ENCODE assay signal across 1 cellular context in the genomic region with DNA sequence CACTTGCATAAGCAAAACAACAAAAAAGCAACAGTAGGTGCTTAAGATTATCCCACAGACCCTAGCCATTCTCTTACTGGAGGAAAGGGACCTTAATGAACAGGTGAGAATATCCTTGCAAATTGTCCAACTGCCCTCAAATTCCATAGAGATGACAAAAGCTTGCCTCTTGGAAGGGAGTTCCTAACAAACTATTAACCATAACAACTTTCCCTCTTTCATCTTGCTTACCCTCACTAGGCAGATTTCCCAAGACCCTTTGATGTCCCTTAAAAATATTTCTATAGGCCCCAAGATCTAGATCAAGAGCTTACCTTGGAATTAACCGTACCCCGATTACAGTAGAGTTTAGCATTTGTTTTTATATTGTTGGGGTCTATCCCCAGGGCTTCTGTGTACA.
TF ChIP-seq lines count a peak whose summit lies in the region.

No MANE protein-coding gene starts in this region.

TF ChIP-seq in HEK293, 187 proteins besides CTCF, POLR2A, EP300 and RAD21:
- TF ChIP-seq PRDM1 (tag by site-specific recombination; IDR thresholded peaks at IDR 0.05) (peak; percentile 57; the same call in 1 of the 2 replicates), KLF16 (tag by site-specific recombination; IDR thresholded peaks at IDR 0.05) (no peak)
- TF ChIP-seq, protein P1, sequence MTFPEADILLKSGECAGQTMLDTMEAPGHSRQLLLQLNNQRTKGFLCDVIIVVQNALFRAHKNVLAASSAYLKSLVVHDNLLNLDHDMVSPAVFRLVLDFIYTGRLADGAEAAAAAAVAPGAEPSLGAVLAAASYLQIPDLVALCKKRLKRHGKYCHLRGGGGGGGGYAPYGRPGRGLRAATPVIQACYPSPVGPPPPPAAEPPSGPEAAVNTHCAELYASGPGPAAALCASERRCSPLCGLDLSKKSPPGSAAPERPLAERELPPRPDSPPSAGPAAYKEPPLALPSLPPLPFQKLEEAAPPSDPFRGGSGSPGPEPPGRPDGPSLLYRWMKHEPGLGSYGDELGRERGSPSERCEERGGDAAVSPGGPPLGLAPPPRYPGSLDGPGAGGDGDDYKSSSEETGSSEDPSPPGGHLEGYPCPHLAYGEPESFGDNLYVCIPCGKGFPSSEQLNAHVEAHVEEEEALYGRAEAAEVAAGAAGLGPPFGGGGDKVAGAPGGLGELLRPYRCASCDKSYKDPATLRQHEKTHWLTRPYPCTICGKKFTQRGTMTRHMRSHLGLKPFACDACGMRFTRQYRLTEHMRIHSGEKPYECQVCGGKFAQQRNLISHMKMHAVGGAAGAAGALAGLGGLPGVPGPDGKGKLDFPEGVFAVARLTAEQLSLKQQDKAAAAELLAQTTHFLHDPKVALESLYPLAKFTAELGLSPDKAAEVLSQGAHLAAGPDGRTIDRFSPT (tag by site-specific recombination; IDR thresholded peaks at IDR 0.05), result no peak
